17 cellular contexts compared by ENCODE assay signal in the genomic region with DNA sequence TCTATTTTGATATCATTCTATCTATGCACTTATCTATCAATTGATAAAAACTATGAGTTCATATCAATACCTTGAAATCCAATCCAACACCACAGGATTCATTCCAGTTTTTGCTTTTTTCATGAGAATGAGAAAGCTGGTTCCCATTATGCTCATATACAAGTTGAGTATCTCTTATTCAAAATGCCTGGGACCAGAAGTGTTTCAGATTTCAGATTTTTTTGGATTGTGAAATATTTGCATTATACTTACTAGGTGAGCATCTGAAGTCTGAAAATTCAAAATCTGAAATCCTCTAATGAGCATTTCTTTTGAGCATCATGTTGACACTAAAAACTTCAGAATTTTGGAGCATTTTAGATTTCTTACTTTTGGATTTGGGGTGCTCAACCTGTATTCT.
"Had no signal": no experiment of that assay in that cellular context is flagged by ENCODE, and none has a peak within 500 bp of the region (broad histone marks: within the 10 kb centered on the region; RNA-seq: fewer than 3 reads in every experiment).

No MANE protein-coding gene starts in this region.

- H2AFZ ChIP-seq: neural progenitor cell had no signal

- H3K4me2 ChIP-seq: neural progenitor cell had no signal

- H3K9ac ChIP-seq: neural progenitor cell had no signal

- H3K9me3 ChIP-seq: heart left ventricle, mucosa of descending colon, pancreas, suprapubic skin, thyroid gland had no signal

- H3K4me1 ChIP-seq: neural progenitor cell, pancreas, suprapubic skin, thyroid gland had no signal

- H3K27ac ChIP-seq: heart left ventricle, neural progenitor cell, pancreas, suprapubic skin, thyroid gland had no signal

- H3K36me3 ChIP-seq: heart left ventricle, neural progenitor cell, pancreas, suprapubic skin, thyroid gland had no signal

- H3K4me3 ChIP-seq: heart left ventricle, mucosa of descending colon, neural progenitor cell, pancreas, suprapubic skin, thyroid gland had no signal

- ATAC-seq: effector memory CD8-positive, alpha-beta T cell; heart left ventricle; mucosa of descending colon; natural killer cell; pancreas; right cardiac atrium had no signal

- DNase-seq: effector memory CD8-positive, alpha-beta T cell; erythroblast; heart left ventricle; hippocampal formation; kidney glomerular epithelial cell; mammary epithelial cell; mucosa of descending colon; natural killer cell; nucleus accumbens; pancreas; right cardiac atrium; small intestine; stimulated activated CD4-positive, alpha-beta T cell treated with anti-CD3 and anti-CD28 coated beads, Interleukin-12 subunit alpha, Interleukin-12 subunit beta, amount 100 ng/mL, for 4 hours; stimulated activated naive CD4-positive, alpha-beta T cell treated with Interleukin-2 at 50 U/mL for 16 hours; thyroid gland had no signal

- H3K27me3 ChIP-seq: heart left ventricle, neural progenitor cell, suprapubic skin, thyroid gland had no signal
